In the genomic region with DNA sequence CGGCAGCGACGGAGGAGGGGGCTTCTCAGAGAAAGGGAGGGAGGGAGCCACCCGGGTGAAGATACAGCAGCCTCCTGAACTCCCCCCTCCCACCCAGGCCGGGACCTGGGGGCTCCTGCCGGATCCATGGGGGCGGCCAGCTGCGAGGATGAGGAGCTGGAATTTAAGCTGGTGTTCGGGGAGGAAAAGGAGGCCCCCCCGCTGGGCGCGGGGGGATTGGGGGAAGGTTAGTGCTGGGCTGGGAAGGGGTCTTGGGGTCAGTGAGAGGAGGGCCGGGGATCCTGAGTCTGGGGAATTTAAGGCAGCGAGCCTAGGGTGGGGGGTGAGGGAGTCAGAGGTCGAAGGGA, we compare ENCODE assay signal across 8 cellular contexts. TPM values are rescaled to one million over a fixed set of nuclear protein-coding genes. Genes with fewer than 3 reads are reported as not detected.
DNase-seq lines count a peak whose midpoint lies in the region; ATAC-seq, FAIRE-seq and TF ChIP-seq lines count a peak whose summit lies in the region.

No MANE protein-coding gene starts in this region.

- no peaks in the 10 kb centered on the region for H3F3A ChIP-seq in OCI-LY1 (ENCODE audit: insufficient read depth, low read length)

- H3K27ac ChIP-seq in OCI-LY1 (ENCODE audit: low read depth, low read length, poor library complexity, severe bottlenecking) (peak overlapping the region; percentile 96), pancreas (peak overlapping the region in 3 of 4 donors; percentile 22 to 60 (median 44))

- intact Hi-C loops in CD14-positive monocyte (cut with micrococcal nuclease) (no loop called here), pancreas (cut with DNase I) (no loop called here)

- peaks cover 26% of the 10 kb centered on the region for H3K4me1 Mint-ChIP-seq in CD14-positive monocyte

- TF ChIP-seq CTCF in CD14-positive monocyte (IDR thresholded peaks at IDR 0.05): no peak
- TF ChIP-seq CTCF in OCI-LY1 (IDR thresholded peaks at IDR 0.05; ENCODE audit: low read length): no peak
- no peak for TF ChIP-seq CTCF in epithelial cell of proximal tubule (conservative IDR thresholded peaks at IDR 0.05; ENCODE audit: low read depth, low read length)
- no peak for TF ChIP-seq CTCF in pancreas (IDR thresholded peaks at IDR 0.05)

- H3K27ac Mint-ChIP-seq in CD14-positive monocyte: no peak overlapping the region

- H3K9me3 ChIP-seq in OCI-LY1 (ENCODE audit: low read length) (no peaks in the 10 kb centered on the region), pancreas (no peaks in the 10 kb centered on the region)

- ATAC-seq in pancreas (no peak), GM21423 (IDR thresholded peaks at IDR 0.05; ENCODE audit: unreplicated experiment) (no peak), GM19324 (IDR thresholded peaks at IDR 0.05; ENCODE audit: low FRiP score, unreplicated experiment) (no peak)

- peaks cover 3 to 21% of the 10 kb centered on the region in 2 donors for H3K36me3 Mint-ChIP-seq in CD14-positive monocyte

- H3K36me3 ChIP-seq in OCI-LY1 (ENCODE audit: insufficient read depth, low read length): peaks cover 5% of the 10 kb centered on the region
- H3K36me3 ChIP-seq in pancreas: no peaks in the 10 kb centered on the region

- peaks cover 38% of the 10 kb centered on the region for H3K4me1 ChIP-seq in OCI-LY1 (ENCODE audit: insufficient read depth, low read length, severe bottlenecking)
- peaks cover 0 to 15% (median 0%) of the 10 kb centered on the region in 3 donors for H3K4me1 ChIP-seq in pancreas

- H3K9me3 Mint-ChIP-seq in CD14-positive monocyte: peaks cover 0 to 22% (median 10%) of the 10 kb centered on the region in 7 donors

- WGBS in pancreas, 2 donors: 9 to 12% methylated on average over 14 to 15 of the region's 15 CpGs

- peak overlapping the region; percentile 75 for H3K9ac ChIP-seq in OCI-LY1 (ENCODE audit: low read length)

- H3K27me3 ChIP-seq in OCI-LY1 (ENCODE audit: insufficient read depth, low read length): no peaks in the 10 kb centered on the region
- H3K27me3 ChIP-seq in pancreas: no peaks in the 10 kb centered on the region

- no peaks in the 10 kb centered on the region for H4K20me1 ChIP-seq in OCI-LY1 (ENCODE audit: insufficient read depth, low read length)

- no peak for FAIRE-seq in pancreas (lab: Jason Lieb, UNC)

- H3K4me3 ChIP-seq in OCI-LY1 (ENCODE audit: low read depth, low read length, poor library complexity, severe bottlenecking) (peak overlapping the region; percentile 68), epithelial cell of proximal tubule (ENCODE audit: low read depth, low read length) (peak overlapping the region; percentile 76), pancreas (peak overlapping the region; percentile 10 to 53 (median 34))

- DNase-seq in CD14-positive monocyte (ENCODE audit: low spot score) (no peak), epithelial cell of proximal tubule (ENCODE audit: low read depth) (no peak), pancreas (peak in 3 of 6 donors; percentile 26 to 69 (median 50)), NCI-H526 treated with DMSO at 0.1 percent for 48 hours (lab: John Stamatoyannopoulos, UW) (no peak), NCI-H748 (lab: John Stamatoyannopoulos, UW; ENCODE audit: unreplicated experiment) (no peak)

- no peak overlapping the region for H2AFZ ChIP-seq in OCI-LY1 (ENCODE audit: low read length)

- no peaks in the 10 kb centered on the region for H3K79me2 ChIP-seq in OCI-LY1 (ENCODE audit: insufficient read depth, low read length)

- H3K4me2 ChIP-seq in OCI-LY1 (ENCODE audit: low read length): peak overlapping the region; percentile 89

- H3K27me3 Mint-ChIP-seq in CD14-positive monocyte (ENCODE audit: low read depth in 3 of 3): peaks cover 49 to 61% (median 56%) of the 10 kb centered on the region in 3 donors

- H3K9me2 ChIP-seq in OCI-LY1 (ENCODE audit: low read depth, low read length): no peaks in the 10 kb centered on the region

- H3K4me3 Mint-ChIP-seq in CD14-positive monocyte: peak overlapping the region; percentile 48 to 73

RNA-seq across cellular contexts. Expression of a gene that starts 0.2 kb away (rescaled TPM):
- polyA plus RNA-seq in CD14-positive monocyte: not detected
- 4.5 and 30.2 TPM in 2 replicates for total RNA-seq in epithelial cell of proximal tubule
- 10 to 100 TPM in 3 of 6 donors, 1 to 10 TPM in 3; 3.3 to 27.5 (median 10.5) TPM for total RNA-seq in pancreas
- 10 to 100 TPM; 77.0 to 97.9 TPM for polyA plus RNA-seq in pancreas

RNA-seq across cellular contexts. Expression of a gene that starts 28.4 kb away (rescaled TPM):
- polyA plus RNA-seq in CD14-positive monocyte: 10 to 100 TPM; 11.7 to 11.8 TPM
- total RNA-seq in epithelial cell of proximal tubule: 6.4 and 7.6 TPM in 2 replicates
- 10 to 100 TPM in 1 of 6 donors, 1 to 10 TPM in 5; 3.9 to 12.1 (median 5.7) TPM for total RNA-seq in pancreas
- polyA plus RNA-seq in pancreas: 10 to 100 TPM; 12.9 to 13.0 TPM

RNA-seq across cellular contexts. Expression of a gene that starts 30.6 kb away (rescaled TPM):
- polyA plus RNA-seq in CD14-positive monocyte (under 1 TPM; 0.18 to 0.40 TPM), pancreas (1 to 10 TPM; 2.7 to 5.6 TPM)
- total RNA-seq in epithelial cell of proximal tubule (3.4 and 6.2 TPM in 2 replicates), pancreas (1 to 10 TPM; 2.1 to 9.0 (median 4.3) TPM)

RNA-seq across cellular contexts. Expression of a gene that starts 33.3 kb away (rescaled TPM):
- under 1 TPM; 0.69 to 0.70 TPM for polyA plus RNA-seq in CD14-positive monocyte
- 1.6 and 8.0 TPM in 2 replicates for total RNA-seq in epithelial cell of proximal tubule
- total RNA-seq in pancreas: 10 to 100 TPM in 1 of 6 donors, 1 to 10 TPM in 5; 3.2 to 10.6 (median 5.1) TPM
- 10 to 100 TPM; 33.8 to 59.3 TPM for polyA plus RNA-seq in pancreas

RNA-seq across cellular contexts. Expression of a gene that starts 56.9 kb away (rescaled TPM):
- 10 to 100 TPM; 51.5 to 87.3 TPM for polyA plus RNA-seq in CD14-positive monocyte
- total RNA-seq in epithelial cell of proximal tubule: 0.06 and 4.0 TPM in 2 replicates
- total RNA-seq in pancreas: 1 to 10 TPM; 1.9 to 3.2 (median 2.3) TPM
- polyA plus RNA-seq in pancreas: 10 to 100 TPM; 13.0 to 15.5 TPM
